ENCODE assay signal across 1 cellular context in genomic region chr1:155244368-155245162, GRCh38.
TF ChIP-seq lines count a peak whose summit lies in the region.

No MANE protein-coding gene starts in this region.

TF ChIP-seq in K562, 482 proteins besides CTCF, POLR2A, EP300 and RAD21 (continued from another document and continues in another):
- TF ChIP-seq ZBTB40 (IDR thresholded peaks at IDR 0.05) (peak; percentile 61), ZBTB40 (CRISPR knock-in tag; IDR thresholded peaks at IDR 0.05) (no peak), TAF15 (IDR thresholded peaks at IDR 0.05; ENCODE audit: low read depth, low read length) (no peak), CHD7 (IDR thresholded peaks at IDR 0.05; ENCODE audit: low read depth, low read length) (no peak), FOSL1 (tag; conservative IDR thresholded peaks at IDR 0.05) (peak; percentile 76), ZNF175 (CRISPR knock-in tag; IDR thresholded peaks at IDR 0.05; ENCODE audit: low read depth) (no peak), ZBTB1 (CRISPR knock-in tag; IDR thresholded peaks at IDR 0.05; ENCODE audit: borderline replicate concordance, low read depth) (peak; percentile 83; the same call in 1 of the 2 replicates), CREB5 (CRISPR knock-in tag; IDR thresholded peaks at IDR 0.05) (no peak), NR2C2 (CRISPR knock-in tag; IDR thresholded peaks at IDR 0.05) (peak; percentile 91), NR2C2 (tag; IDR thresholded peaks at IDR 0.05) (peak; percentile 74), GATA2 (CRISPR knock-in tag; IDR thresholded peaks at IDR 0.05) (no peak), MBD2 (IDR thresholded peaks at IDR 0.05; ENCODE audit: borderline replicate concordance, low read depth) (peak; percentile 92), PCBP1 (IDR thresholded peaks at IDR 0.05; ENCODE audit: low read depth, low read length, poor library complexity, severe bottlenecking) (peak; percentile 100), PATZ1 (CRISPR knock-in tag; IDR thresholded peaks at IDR 0.05; ENCODE audit: borderline replicate concordance) (no peak), ZNF561 (CRISPR knock-in tag; conservative IDR thresholded peaks at IDR 0.05) (no peak), ZBTB7A (IDR thresholded peaks at IDR 0.05; ENCODE audit: borderline replicate concordance, control insufficient read depth, low read depth, low read length) (peak; percentile 92), FOXJ2 (tag; IDR thresholded peaks at IDR 0.05) (peak; percentile 51), CCNT2 (IDR thresholded peaks at IDR 0.05; ENCODE audit: borderline replicate concordance, extremely low read depth, insufficient read length, low read depth, low read length) (peak; percentile 61), NCOA1 (IDR thresholded peaks at IDR 0.05; ENCODE audit: low read depth) (peak; percentile 91), ZNF77 (CRISPR knock-in tag; IDR thresholded peaks at IDR 0.05) (no peak), ZNF263 (CRISPR knock-in tag; IDR thresholded peaks at IDR 0.05; ENCODE audit: borderline replicate concordance) (peak; percentile 78), ZNF146 (CRISPR knock-in tag; IDR thresholded peaks at IDR 0.05; ENCODE audit: unreplicated experiment) (no peak), ZBTB26 (CRISPR knock-in tag; IDR thresholded peaks at IDR 0.05) (peak; percentile 96; the same call in 1 of the 2 replicates), HINFP (tag; conservative IDR thresholded peaks at IDR 0.05; ENCODE audit: low read depth) (0 out of 2 replicates have a peak, but pooled peaks have one; percentile 17), ZNF589 (CRISPR knock-in tag; IDR thresholded peaks at IDR 0.05; ENCODE audit: low read depth) (peak; percentile 93; the same call in 1 of the 2 replicates), ZNF507 (tag; conservative IDR thresholded peaks at IDR 0.05) (no peak), ZNF445 (CRISPR knock-in tag; IDR thresholded peaks at IDR 0.05; ENCODE audit: low read depth) (no peak)
